In genomic region chr10:70132098-70133029, GRCh38 we compare ENCODE assay signal across 8 cellular contexts. TPM values are rescaled to one million over a fixed set of nuclear protein-coding genes. Genes with fewer than 3 reads are reported as not detected.
DNase-seq lines count a peak whose midpoint lies in the region; ATAC-seq and TF ChIP-seq lines count a peak whose summit lies in the region.

TSS of gene AIFM2 (minus strand) at chr10:70132825. CDS start at chr10:70124084, 8,741 bp downstream.

- H3K4me1 ChIP-seq in OCI-LY3 (ENCODE audit: low read length) (peaks cover 11% of the 10 kb centered on the region), heart left ventricle (peaks cover 0 to 28% (median 19%) of the 10 kb centered on the region in 12 donors)

- H3K4me3 ChIP-seq in OCI-LY3 (ENCODE audit: low read length) (peak within 1 kb of the TSS; percentile 94), heart left ventricle (peak within 1 kb of the TSS; percentile 59 to 91 (median 78))

- 3 to 15% (median 4%) methylated on average over 22 to 80 of the region's 80 CpGs for WGBS in heart left ventricle, 4 donors

- peaks cover 3% of the 10 kb centered on the region for H3K36me3 Mint-ChIP-seq in activated naive CD8-positive, alpha-beta T cell treated with anti-CD3 and anti-CD28 coated beads, Interleukin-2, amount 50 U/mL, for 24 hours (ENCODE audit: low read depth)
- H3K36me3 Mint-ChIP-seq in progenitor cell of endocrine pancreas (ENCODE audit: insufficient read depth), result peaks cover 2% of the 10 kb centered on the region

- peak; percentile 42 for ATAC-seq in GM18870 (IDR thresholded peaks at IDR 0.05; ENCODE audit: unreplicated experiment)
- ATAC-seq in HG03039 (IDR thresholded peaks at IDR 0.05; ENCODE audit: unreplicated experiment), result peak; percentile 70
- peak; percentile 77 for ATAC-seq in activated naive CD8-positive, alpha-beta T cell treated with anti-CD3 and anti-CD28 coated beads, Interleukin-2, amount 50 U/mL, for 24 hours
- peak; percentile 46 to 93 (median 86) for ATAC-seq in heart left ventricle
- no peak for ATAC-seq in GM18873 (IDR thresholded peaks at IDR 0.05; ENCODE audit: low FRiP score, unreplicated experiment)

- intact Hi-C loops in heart left ventricle (cut with DNase I), result no loop called here

- H3K36me3 ChIP-seq in OCI-LY3 (replicated peaks; ENCODE audit: low read depth, low read length), result no peaks in the 10 kb centered on the region
- peaks cover 0 to 10% (median 3%) of the 10 kb centered on the region in 9 donors for H3K36me3 ChIP-seq in heart left ventricle

- no peaks in the 10 kb centered on the region for H3K9me3 Mint-ChIP-seq in activated naive CD8-positive, alpha-beta T cell treated with anti-CD3 and anti-CD28 coated beads, Interleukin-2, amount 50 U/mL, for 24 hours
- H3K9me3 Mint-ChIP-seq in progenitor cell of endocrine pancreas (ENCODE audit: low read depth), result no peaks in the 10 kb centered on the region

- peak within 1 kb of the TSS; percentile 90 for H3K4me2 ChIP-seq in OCI-LY3 (ENCODE audit: low read length)

- peak within 1 kb of the TSS; percentile 3; the same call in 1 of the 2 replicates for H3K27ac ChIP-seq in OCI-LY3 (ENCODE audit: low read length)
- peak within 1 kb of the TSS; percentile 55 to 92 (median 85) for H3K27ac ChIP-seq in heart left ventricle

- H3K27me3 ChIP-seq in OCI-LY3 (ENCODE audit: low read depth, low read length) (no peaks in the 10 kb centered on the region), heart left ventricle (no peaks in the 10 kb centered on the region)

- TF ChIP-seq CTCF in OCI-LY3 (IDR thresholded peaks at IDR 0.05; ENCODE audit: low read depth, low read length), result 0 out of 2 replicates have a peak, but pooled peaks have one; percentile 5
- peak in 3 of 12 donors; percentile 13 to 24 (median 18) for TF ChIP-seq CTCF in heart left ventricle (IDR thresholded peaks at IDR 0.05)
- peak; percentile 36 for TF ChIP-seq CTCF in progenitor cell of endocrine pancreas (IDR thresholded peaks at IDR 0.05; ENCODE audit: unreplicated experiment)

- H3K27me3 Mint-ChIP-seq in activated naive CD8-positive, alpha-beta T cell treated with anti-CD3 and anti-CD28 coated beads, Interleukin-2, amount 50 U/mL, for 24 hours, result no peaks in the 10 kb centered on the region
- peaks cover 14% of the 10 kb centered on the region for H3K27me3 Mint-ChIP-seq in progenitor cell of endocrine pancreas

- H3K9ac ChIP-seq in OCI-LY3 (ENCODE audit: low read length), result peak within 1 kb of the TSS; percentile 91

- peaks cover 25% of the 10 kb centered on the region for H3K4me1 Mint-ChIP-seq in activated naive CD8-positive, alpha-beta T cell treated with anti-CD3 and anti-CD28 coated beads, Interleukin-2, amount 50 U/mL, for 24 hours
- H3K4me1 Mint-ChIP-seq in progenitor cell of endocrine pancreas (ENCODE audit: low read depth), result peaks cover 9% of the 10 kb centered on the region

- peak within 1 kb of the TSS; percentile 91 for H3K27ac Mint-ChIP-seq in activated naive CD8-positive, alpha-beta T cell treated with anti-CD3 and anti-CD28 coated beads, Interleukin-2, amount 50 U/mL, for 24 hours
- H3K27ac Mint-ChIP-seq in progenitor cell of endocrine pancreas, result peak within 1 kb of the TSS; percentile 93

- peak within 1 kb of the TSS; percentile 86 for H3K4me3 Mint-ChIP-seq in activated naive CD8-positive, alpha-beta T cell treated with anti-CD3 and anti-CD28 coated beads, Interleukin-2, amount 50 U/mL, for 24 hours
- peak within 1 kb of the TSS; percentile 85 for H3K4me3 Mint-ChIP-seq in progenitor cell of endocrine pancreas (ENCODE audit: low read depth)

- no peaks in the 10 kb centered on the region for H4K20me1 ChIP-seq in OCI-LY3 (ENCODE audit: insufficient read depth, low read length)

- TF ChIP-seq POLR2A in heart left ventricle (IDR thresholded peaks at IDR 0.05), result peak in 1 of 2 donors; percentile 58

- no peaks in the 10 kb centered on the region for H3K9me3 ChIP-seq in OCI-LY3 (ENCODE audit: insufficient read depth, low read length)
- H3K9me3 ChIP-seq in heart left ventricle, result no peaks in the 10 kb centered on the region

- H2AFZ ChIP-seq in OCI-LY3 (ENCODE audit: low read depth, low read length), result peak within 1 kb of the TSS; percentile 84

- DNase-seq in CD1c-positive myeloid dendritic cell (ENCODE audit: extremely low spot score) (peak; percentile 67), heart left ventricle (peak; percentile 76 to 91 (median 86)), progenitor cell of endocrine pancreas (ENCODE audit: low spot score, unreplicated experiment) (peak; percentile 62)
- peak; percentile 60 for DNase-seq in activated naive CD8-positive, alpha-beta T cell treated with anti-CD3 and anti-CD28 coated beads, Interleukin-2, amount 50 U/mL, for 24 hours

- H3K79me2 ChIP-seq in OCI-LY3 (ENCODE audit: low read length), result 0 out of 2 replicates have a peak, but pooled peaks cover 2% of the 10 kb centered on the region

RNA-seq across cellular contexts. Expression of gene AIFM2, which starts in this region (rescaled TPM):
- total RNA-seq in heart left ventricle, result 10 to 100 TPM; 12.9 to 23.8 (median 15.5) TPM
- polyA plus RNA-seq in heart left ventricle, result 10 to 100 TPM; 21.6 to 31.8 TPM
- total RNA-seq in progenitor cell of endocrine pancreas, result 10.7 and 10.9 TPM in 2 replicates
